In genomic region chr9:111251453-111251837, GRCh38 we compare ENCODE assay signal across 19 cellular contexts.
A peak's percentile ranks its signal among the peaks of the same experiment; 100 is the strongest.
DNase-seq lines count a peak whose midpoint lies in the region; ATAC-seq, FAIRE-seq and TF ChIP-seq lines count a peak whose summit lies in the region.
"Had no signal": no experiment of that assay in that cellular context is flagged by ENCODE, and none has a peak within 500 bp of the region (broad histone marks: within the 10 kb centered on the region; RNA-seq: fewer than 3 reads in every experiment).

No MANE protein-coding gene starts in this region.

- 0 out of 2 replicates have a peak, but pooled peaks cover 4% of the 10 kb centered on the region for H3K9me2 ChIP-seq in GM23338 (ENCODE audit: insufficient read depth)

- no peak overlapping the region for H2BK120ac ChIP-seq in H1 (replicated peaks; ENCODE audit: low read depth, low read length)

- CTCF ChIA-PET in HEK293 (lab: Yijun Ruan, JAX) = no interaction called here
- CTCF ChIA-PET in H1 (lab: Charles Lee; ENCODE audit: partially characterized antibody) = no interaction called here

- no peak overlapping the region for H3K18ac ChIP-seq in H1 (ENCODE audit: extremely low read depth, low read length)

- H3K4ac ChIP-seq in H1 (replicated peaks; ENCODE audit: insufficient read length, low read depth, low read length) = no peak overlapping the region

- no peak overlapping the region for H2AK5ac ChIP-seq in H1 (ENCODE audit: low read depth, low read length)

- H4K20me1 ChIP-seq in GM23338 (replicated peaks; ENCODE audit: insufficient read depth) = no peaks in the 10 kb centered on the region
- H4K20me1 ChIP-seq in H1 (replicated peaks in 1 of 2; ENCODE audit: control insufficient read depth in 1 of 2, insufficient read depth in 2 of 2, low read length in 2 of 2) = no peaks in the 10 kb centered on the region

- no peak overlapping the region for H2BK5ac ChIP-seq in H1 (ENCODE audit: low read depth, low read length)

- H3K79me1 ChIP-seq in H1 (ENCODE audit: low read depth, low read length) = no peaks in the 10 kb centered on the region

- TF ChIP-seq POLR2A in H1 (IDR thresholded peaks at IDR 0.05; ENCODE audit: control extremely low read depth in 1 of 2, low read depth in 2 of 2, low read length in 2 of 2) = no peak

- H3F3A ChIP-seq in GM23338 (replicated peaks; ENCODE audit: low read depth) = no peaks in the 10 kb centered on the region

- H4K5ac ChIP-seq in H1 (ENCODE audit: insufficient read length, low read depth, low read length) = no peak overlapping the region

- H3K36me3 ChIP-seq in GM23338 (ENCODE audit: insufficient read depth) (no peaks in the 10 kb centered on the region), HEK293 (ENCODE audit: control insufficient read depth in 2 of 2, insufficient read depth in 1 of 2, low read length in 2 of 2) (no peaks in the 10 kb centered on the region), H1 (ENCODE audit: control insufficient read depth in 2 of 4, insufficient read depth in 4 of 4, low read length in 3 of 4) (no peaks in the 10 kb centered on the region), BE2C (no peaks in the 10 kb centered on the region)

- H3K4me3 Mint-ChIP-seq in GM23338 = peak overlapping the region; percentile 21
- H3K4me3 Mint-ChIP-seq: B cell; CD4-positive, CD25-positive, alpha-beta regulatory T cell; CD8-positive, alpha-beta memory T cell had no signal

- no peak overlapping the region for H3K56ac ChIP-seq in H1 (replicated peaks; ENCODE audit: insufficient read length, low read depth, low read length)

- H4K91ac ChIP-seq in H1 (replicated peaks; ENCODE audit: insufficient read length, low read length) = no peak overlapping the region

- H3K27me3 Mint-ChIP-seq in GM23338 (ENCODE audit: insufficient read depth, low read depth, poor library complexity) = no peaks in the 10 kb centered on the region
- H3K27me3 Mint-ChIP-seq: B cell; CD4-positive, CD25-positive, alpha-beta regulatory T cell; CD8-positive, alpha-beta memory T cell had no signal

- no peak overlapping the region for H3K23ac ChIP-seq in H1 (ENCODE audit: insufficient read length)

- no peak for TF ChIP-seq RAD21 in H1 (IDR thresholded peaks at IDR 0.05 in 1 of 2, conservative IDR thresholded peaks at IDR 0.05 in 1 of 2; ENCODE audit: low read depth in 2 of 2, low read length in 2 of 2)

- H3K4me3 ChIP-seq in GM23338 (0 out of 2 replicates have a peak overlapping the region, but pooled peaks have one; percentile 3), HEK293 (ENCODE audit: low read depth, low read length) (no peak overlapping the region), H1 (ENCODE audit: extremely low read depth in 1 of 4, insufficient read depth in 2 of 4, low read depth in 3 of 4, low read length in 4 of 4) (peak overlapping the region in 1 of 4 experiments; percentile 12; a peak in 1 of 8 replicates), BE2C (ENCODE audit: low read depth, low read length) (no peak overlapping the region)
- H3K4me3 ChIP-seq: GM12878, GM23248 had no signal

- H3K14ac ChIP-seq in H1 (ENCODE audit: insufficient read length) = no peak overlapping the region

- H3K79me2 ChIP-seq in GM23338 (replicated peaks; ENCODE audit: insufficient read depth) (no peaks in the 10 kb centered on the region), H1 (ENCODE audit: control insufficient read depth in 1 of 2, insufficient read depth in 2 of 2, low read length in 2 of 2) (no peaks in the 10 kb centered on the region)

- WGBS in H1 (ENCODE audit: extremely low coverage in 1 of 2, insufficient coverage in 1 of 2, insufficient read length in 1 of 2, insufficient replicate concordance in 2 of 2, low coverage in 1 of 2, low lambda C conversion rate in 2 of 2, missing lambda C conversion rate in 1 of 2), 2 experiments = 39% methylated on average over 2 of the region's 2 CpGs; no CpG with 5 or more reads in 1 of the 2 experiments

- H3K4me1 Mint-ChIP-seq in GM23338 = peaks cover 23% of the 10 kb centered on the region
- H3K4me1 Mint-ChIP-seq: B cell; CD4-positive, CD25-positive, alpha-beta regulatory T cell; CD8-positive, alpha-beta memory T cell had no signal

- no peak overlapping the region for H2BK15ac ChIP-seq in H1 (ENCODE audit: low read length)

- no peak overlapping the region for H4K8ac ChIP-seq in H1 (ENCODE audit: extremely low read depth, insufficient read depth, low read length)

- H2BK20ac ChIP-seq in H1 (ENCODE audit: low read length) = no peak overlapping the region

- no peak overlapping the region for H3K27ac ChIP-seq in GM23338 (ENCODE audit: low read depth)
- no peak overlapping the region for H3K27ac ChIP-seq in HEK293 (ENCODE audit: extremely low read depth, low read depth, low read length)
- H3K27ac ChIP-seq in H1 (ENCODE audit: low read depth, low read length) = no peak overlapping the region
- H3K27ac ChIP-seq: GM23248 had no signal

- peak; percentile 32; the same call in 2 of the 3 replicates for ATAC-seq in GM23338
- ATAC-seq: GM12878 had no signal

- TF ChIP-seq CTCF in GM23338 (conservative IDR thresholded peaks at IDR 0.05; ENCODE audit: low read depth in 2 of 2) = no peak
- no peak for TF ChIP-seq CTCF in HEK293 (tag by site-specific recombination; IDR thresholded peaks at IDR 0.05)
- no peak for TF ChIP-seq CTCF in H1 (IDR thresholded peaks at IDR 0.05; ENCODE audit: control extremely low read depth in 1 of 3, insufficient read depth in 1 of 3, low read depth in 1 of 3, low read length in 3 of 3)
- no peak for TF ChIP-seq CTCF in BE2C (IDR thresholded peaks at IDR 0.05; ENCODE audit: low read depth, low read length)

- H3K9me3 Mint-ChIP-seq in GM23338 = no peaks in the 10 kb centered on the region

- H3K27ac Mint-ChIP-seq in GM23338 = peak overlapping the region; percentile 27
- H3K27ac Mint-ChIP-seq: B cell; CD4-positive, CD25-positive, alpha-beta regulatory T cell; CD8-positive, alpha-beta memory T cell had no signal

- H3K9ac ChIP-seq in H1 (replicated peaks in 1 of 4; ENCODE audit: extremely low read depth in 1 of 4, low read depth in 3 of 4, low read length in 3 of 4) = no peak overlapping the region
- H3K9ac ChIP-seq: GM23248 had no signal

- H3K4me2 ChIP-seq in GM23338 (peak overlapping the region; percentile 69), H1 (ENCODE audit: insufficient read depth in 1 of 2, low read depth in 2 of 2, low read length in 2 of 2) (no peak overlapping the region; a peak in 1 of 4 replicates)

- DNase-seq in GM23338 (ENCODE audit: low spot score) (no peak), H1 (ENCODE audit: low read depth in 1 of 2, low spot score in 2 of 2) (no peak), iPS-NIHi11 (ENCODE audit: low spot score) (peak; percentile 24), BE2C (no peak), NCI-H226 (no peak)
- DNase-seq: C1 segment of cervical spinal cord; CD4-positive, CD25-positive, alpha-beta regulatory T cell; CD8-positive, alpha-beta memory T cell; COR-L47; DMS 273 treated with DMSO at 0.1 percent for 48 hours; DMS53; DND-41; EL; GM23248; H7 had no signal

- H2AFZ ChIP-seq in GM23338 (no peak overlapping the region), H1 (ENCODE audit: low read length) (no peak overlapping the region)
- H2AFZ ChIP-seq: GM23248 had no signal

- no peaks in the 10 kb centered on the region for H3K23me2 ChIP-seq in H1 (ENCODE audit: low read depth, low read length)

- H3K4me1 ChIP-seq in GM23338 (ENCODE audit: insufficient read depth) = peaks cover 18% of the 10 kb centered on the region
- no peaks in the 10 kb centered on the region for H3K4me1 ChIP-seq in HEK293 (ENCODE audit: control insufficient read depth, insufficient read depth, low read length)
- peaks cover 0 to 3% (median 2%) of the 10 kb centered on the region in 4 experiments; a peak in 3 of 7 replicates for H3K4me1 ChIP-seq in H1 (replicated peaks in 1 of 4; ENCODE audit: control insufficient read depth in 3 of 4, insufficient read depth in 4 of 4, low read length in 3 of 4)
- H3K4me1 ChIP-seq in BE2C = peaks cover 15% of the 10 kb centered on the region

- TF ChIP-seq EP300 in H1 (IDR thresholded peaks at IDR 0.05; ENCODE audit: borderline replicate concordance in 1 of 2, low read depth in 2 of 2, low read length in 2 of 2) = no peak

- no peak overlapping the region for H2BK12ac ChIP-seq in H1 (ENCODE audit: low read depth, low read length)

- peak; percentile 36 for FAIRE-seq in H1 (lab: Jason Lieb, UNC)
- FAIRE-seq: GM12878, GM19239 had no signal

- H3K36me3 Mint-ChIP-seq in GM23338 (ENCODE audit: low read depth) = no peaks in the 10 kb centered on the region
- H3K36me3 Mint-ChIP-seq: CD4-positive, CD25-positive, alpha-beta regulatory T cell; CD8-positive, alpha-beta memory T cell had no signal

- POLR2A ChIA-PET in HEK293 (lab: Yijun Ruan, JAX) (no interaction called here), H1 (lab: Charles Lee; ENCODE audit: partially characterized antibody) (no interaction called here)

- H3K27me3 ChIP-seq in GM23338 (ENCODE audit: insufficient read depth) (no peaks in the 10 kb centered on the region), H1 (replicated peaks in 1 of 4; ENCODE audit: control insufficient read depth in 3 of 4, extremely low read depth in 1 of 4, insufficient read depth in 3 of 4, low read length in 3 of 4) (no peaks in the 10 kb centered on the region), BE2C (no peaks in the 10 kb centered on the region)

- no peaks in the 10 kb centered on the region for H3K9me3 ChIP-seq in HEK293 (ENCODE audit: control insufficient read depth, insufficient read depth, low read depth, low read length)
- no peaks in the 10 kb centered on the region for H3K9me3 ChIP-seq in H1 (ENCODE audit: insufficient read depth in 2 of 2, low read depth in 1 of 2, low read length in 1 of 2)
- no peaks in the 10 kb centered on the region for H3K9me3 ChIP-seq in BE2C

TF ChIP-seq in GM23338, 12 proteins besides CTCF, POLR2A, EP300 and RAD21 (continues in another document):
- TF ChIP-seq CREB1 (CRISPR knock-in tag; IDR thresholded peaks at IDR 0.05; ENCODE audit: low read depth) (no peak), STAT1 (IDR thresholded peaks at IDR 0.05; ENCODE audit: unreplicated experiment) (no peak)

TF ChIP-seq in HEK293, 187 proteins besides CTCF, POLR2A, EP300 and RAD21:
- TF ChIP-seq SP7 (tag by site-specific recombination; IDR thresholded peaks at IDR 0.05) (0 out of 2 replicates have a peak, but pooled peaks have one; percentile 3), ZNF596 (tag by site-specific recombination; IDR thresholded peaks at IDR 0.05) (no peak), ZNF214 (tag by site-specific recombination; IDR thresholded peaks at IDR 0.05; ENCODE audit: borderline replicate concordance) (no peak)

TF ChIP-seq in H1, 55 proteins besides CTCF, POLR2A, EP300 and RAD21:
- TF ChIP-seq CREB1 (IDR thresholded peaks at IDR 0.05) (no peak), POLR2AphosphoS5 (IDR thresholded peaks at IDR 0.05; ENCODE audit: low read depth, low read length) (no peak), NRF1 (IDR thresholded peaks at IDR 0.05; ENCODE audit: low read depth, low read length) (no peak), POU5F1 (IDR thresholded peaks at IDR 0.05; ENCODE audit: low read depth, low read length) (peak; percentile 41; the same call in 1 of the 2 replicates), NANOG (IDR thresholded peaks at IDR 0.05; ENCODE audit: insufficient read depth, low read depth, low read length, poor library complexity, severe bottlenecking) (peak; percentile 35), GTF2F1 (IDR thresholded peaks at IDR 0.05; ENCODE audit: borderline replicate concordance, low read depth, low read length) (no peak), YY1 (IDR thresholded peaks at IDR 0.05; ENCODE audit: low read depth, low read length) (no peak), ASH2L (IDR thresholded peaks at IDR 0.05; ENCODE audit: low read length) (no peak)
